19 cellular contexts compared by ENCODE assay signal in the genomic region with DNA sequence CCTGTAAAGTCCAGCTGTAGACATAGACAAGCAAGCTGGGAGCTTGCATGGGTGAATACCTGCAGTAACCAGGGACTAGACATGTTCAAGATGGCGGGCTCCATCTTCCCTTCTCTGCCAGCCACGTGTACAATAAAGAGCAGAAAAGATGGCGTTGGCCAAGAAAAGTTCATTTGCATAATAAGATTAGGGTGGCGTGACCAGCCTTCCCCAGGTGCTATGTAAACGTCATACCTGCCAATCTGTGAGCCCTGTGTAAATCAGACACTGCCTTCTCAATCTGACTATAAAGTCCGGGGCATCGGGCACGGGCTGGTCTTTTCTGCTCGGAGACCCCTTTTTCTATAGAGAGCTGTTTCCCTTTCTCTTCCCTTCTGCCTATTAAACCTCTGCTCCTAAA.
"Had no signal": no experiment of that assay in that cellular context is flagged by ENCODE, and none has a peak within 500 bp of the region (broad histone marks: within the 10 kb centered on the region; RNA-seq: fewer than 3 reads in every experiment).

No MANE protein-coding gene starts in this region.

- H3K4me3 ChIP-seq: ascending aorta, heart right ventricle, left ventricle myocardium inferior, prostate gland, right lobe of liver, spleen, tibial nerve had no signal

- H3K27me3 ChIP-seq: ascending aorta, heart right ventricle, right lobe of liver, spleen, tibial nerve had no signal

- H3K9me3 Mint-ChIP-seq: activated naive CD8-positive, alpha-beta T cell treated with anti-CD3 and anti-CD28 coated beads, Interleukin-2, amount 50 U/mL, for 24 hours; activated T-helper 1 cell treated with anti-CD3 and anti-CD28 coated beads, Interleukin-12 subunit alpha, Interleukin-12 subunit beta, Interleukin-2, Interleukin-4 antibody, amounts not matched to agents 30 ng/mL and 10 ng/mL and 1 ng/mL, durations not matched to agents 14 hours and 24 hours and 36 hours; naive B cell; stimulated activated memory B cell treated with anti-CD40 and anti-IgM and Interleukin-4, amounts not matched to agents 10 μg/mL and 1 μg/mL and 100 μg/mL, for 72 hours had no signal

- H3K27ac ChIP-seq: ascending aorta, heart right ventricle, left ventricle myocardium inferior, prostate gland, right lobe of liver, spleen, tibial nerve had no signal

- H3K36me3 ChIP-seq: ascending aorta, heart right ventricle, left ventricle myocardium inferior, prostate gland, right lobe of liver, spleen, tibial nerve had no signal

- H3K4me1 Mint-ChIP-seq: activated naive CD8-positive, alpha-beta T cell treated with anti-CD3 and anti-CD28 coated beads, Interleukin-2, amount 50 U/mL, for 24 hours; naive B cell had no signal

- H3K4me3 Mint-ChIP-seq: activated CD8-positive, alpha-beta T cell treated with anti-CD3 and anti-CD28 coated beads, Interleukin-2, amount 10 ng/mL, durations not matched to agents 7 days and 5 days; activated naive CD8-positive, alpha-beta T cell treated with anti-CD3 and anti-CD28 coated beads, Interleukin-2, amount 50 U/mL, for 24 hours; activated T-helper 1 cell treated with anti-CD3 and anti-CD28 coated beads, Interleukin-12 subunit alpha, Interleukin-12 subunit beta, Interleukin-2, Interleukin-4 antibody, amounts not matched to agents 30 ng/mL and 10 ng/mL and 1 ng/mL, durations not matched to agents 14 hours and 24 hours and 36 hours; naive B cell; stimulated activated memory B cell treated with anti-CD40 and anti-IgM and Interleukin-4, amounts not matched to agents 10 μg/mL and 1 μg/mL and 100 μg/mL, for 72 hours had no signal

- H3K36me3 Mint-ChIP-seq: naive B cell; stimulated activated memory B cell treated with anti-CD40 and anti-IgM and Interleukin-4, amounts not matched to agents 10 μg/mL and 1 μg/mL and 100 μg/mL, for 72 hours had no signal

- FAIRE-seq: keratinocyte had no signal

- H3K27me3 Mint-ChIP-seq: activated naive CD8-positive, alpha-beta T cell treated with anti-CD3 and anti-CD28 coated beads, Interleukin-2, amount 50 U/mL, for 24 hours; naive B cell; stimulated activated memory B cell treated with anti-CD40 and anti-IgM and Interleukin-4, amounts not matched to agents 10 μg/mL and 1 μg/mL and 100 μg/mL, for 72 hours had no signal

- H3K9me3 ChIP-seq: ascending aorta, heart right ventricle, left ventricle myocardium inferior, prostate gland, right lobe of liver, spleen, tibial nerve had no signal

- DNase-seq: activated CD4-positive, alpha-beta T cell treated with anti-CD3 and anti-CD28 coated beads for 48 hours; activated CD8-positive, alpha-beta memory T cell treated with anti-CD3 and anti-CD28 coated beads, Interleukin-2, amount 50 U/mL, for 48 hours; activated CD8-positive, alpha-beta T cell treated with anti-CD3 and anti-CD28 coated beads, Interleukin-2, amount 10 ng/mL, durations not matched to agents 7 days and 5 days; activated naive CD4-positive, alpha-beta T cell treated with Interleukin-2 at 50 U/mL for 16 hours; activated naive CD8-positive, alpha-beta T cell treated with anti-CD3 and anti-CD28 coated beads, Interleukin-2, amount 50 U/mL, for 24 hours; effector CD4-positive, alpha-beta T cell; foreskin melanocyte; heart right ventricle; left ventricle myocardium inferior; naive B cell; right lobe of liver; spleen; stimulated activated CD4-positive, alpha-beta T cell treated with anti-CD3 and anti-CD28 coated beads, Interleukin-1b, Interleukin-23, amount 100 ng/mL, for 48 hours had no signal

- H3K4me1 ChIP-seq: ascending aorta, heart right ventricle, left ventricle myocardium inferior, prostate gland, right lobe of liver, spleen, tibial nerve had no signal

- ATAC-seq: activated CD8-positive, alpha-beta T cell treated with anti-CD3 and anti-CD28 coated beads, Interleukin-2, amount 10 ng/mL, durations not matched to agents 7 days and 5 days; activated naive CD8-positive, alpha-beta T cell treated with anti-CD3 and anti-CD28 coated beads, Interleukin-2, amount 50 U/mL, for 24 hours; heart right ventricle; right lobe of liver; stimulated activated memory B cell treated with anti-CD40 and anti-IgM and Interleukin-4, amounts not matched to agents 10 μg/mL and 1 μg/mL and 100 μg/mL, for 72 hours had no signal

- H3K27ac Mint-ChIP-seq: activated CD8-positive, alpha-beta T cell treated with anti-CD3 and anti-CD28 coated beads, Interleukin-2, amount 10 ng/mL, durations not matched to agents 7 days and 5 days; activated naive CD8-positive, alpha-beta T cell treated with anti-CD3 and anti-CD28 coated beads, Interleukin-2, amount 50 U/mL, for 24 hours; activated T-helper 1 cell treated with anti-CD3 and anti-CD28 coated beads, Interleukin-12 subunit alpha, Interleukin-12 subunit beta, Interleukin-2, Interleukin-4 antibody, amounts not matched to agents 30 ng/mL and 10 ng/mL and 1 ng/mL, durations not matched to agents 14 hours and 24 hours and 36 hours; stimulated activated memory B cell treated with anti-CD40 and anti-IgM and Interleukin-4, amounts not matched to agents 10 μg/mL and 1 μg/mL and 100 μg/mL, for 72 hours had no signal
